8 cellular contexts compared by ENCODE assay signal in genomic region chr1:1678581-1679380, GRCh38. TPM values are rescaled to one million over a fixed set of nuclear protein-coding genes. Genes with fewer than 3 reads are reported as not detected.
DNase-seq lines count a peak whose midpoint lies in the region; ATAC-seq and TF ChIP-seq lines count a peak whose summit lies in the region.

No MANE protein-coding gene starts in this region.

- peak overlapping the region; percentile 96 for H3K27ac Mint-ChIP-seq in central memory CD8-positive, alpha-beta T cell (ENCODE audit: low read depth)
- H3K27ac Mint-ChIP-seq in natural killer cell, result peak overlapping the region; percentile 94 to 95

- no peak for ATAC-seq in central memory CD8-positive, alpha-beta T cell (replicated peaks; ENCODE audit: extremely low read depth, poor library complexity, severe bottlenecking)
- ATAC-seq in natural killer cell (peak; percentile 71 to 83 (median 75)), HG03135 (IDR thresholded peaks at IDR 0.05; ENCODE audit: unreplicated experiment) (no peak)

- H3K4me3 Mint-ChIP-seq in central memory CD8-positive, alpha-beta T cell, result peak overlapping the region; percentile 84
- peak overlapping the region; percentile 88 for H3K4me3 Mint-ChIP-seq in natural killer cell

- peaks cover 15% of the 10 kb centered on the region for H3K36me3 Mint-ChIP-seq in central memory CD8-positive, alpha-beta T cell (ENCODE audit: insufficient read depth)
- H3K36me3 Mint-ChIP-seq in natural killer cell, result no peaks in the 10 kb centered on the region

- no peaks in the 10 kb centered on the region for H3K27me3 Mint-ChIP-seq in central memory CD8-positive, alpha-beta T cell
- no peaks in the 10 kb centered on the region for H3K27me3 Mint-ChIP-seq in natural killer cell (ENCODE audit: low read depth in 2 of 2)

- no peak overlapping the region for H3K4me3 ChIP-seq in LNCaP clone FGC (ENCODE audit: low read depth, low read length)

- H3K9me3 Mint-ChIP-seq in central memory CD8-positive, alpha-beta T cell, result no peaks in the 10 kb centered on the region
- H3K9me3 Mint-ChIP-seq in natural killer cell, result no peaks in the 10 kb centered on the region

- DNase-seq in NCI-H2196 (lab: John Stamatoyannopoulos, UW; ENCODE audit: unreplicated experiment) (peak; percentile 22), NCI-H2196 treated with DMSO at 0.1 percent for 48 hours (lab: John Stamatoyannopoulos, UW; ENCODE audit: unreplicated experiment) (no peak), LNCaP clone FGC (ENCODE audit: low read depth) (peak; percentile 35), natural killer cell (peak; percentile 48), NCI-H1694 (lab: John Stamatoyannopoulos, UW) (no peak), EL (no peak)
- peak in 1 of 2 donors; percentile 33 for DNase-seq in central memory CD8-positive, alpha-beta T cell (ENCODE audit: low spot score in 2 of 2)

- peak; percentile 65 for TF ChIP-seq CTCF in LNCaP clone FGC (IDR thresholded peaks at IDR 0.05; ENCODE audit: control insufficient read depth, extremely low read depth, insufficient read depth)
- peak; percentile 59 for TF ChIP-seq CTCF in natural killer cell (IDR thresholded peaks at IDR 0.05)

- intact Hi-C loops in natural killer cell (cut with micrococcal nuclease), result loop anchor here (10.0 kb wide), 2 partner anchors 64 to 104 kb away; partner anchors contain the start of genes MIB2 and SSU72

- H3K4me1 Mint-ChIP-seq in central memory CD8-positive, alpha-beta T cell, result peaks cover 30% of the 10 kb centered on the region
- peaks cover 21 to 28% of the 10 kb centered on the region in 2 donors for H3K4me1 Mint-ChIP-seq in natural killer cell

RNA-seq across cellular contexts. Expression of gene SLC35E2B, which starts 13.8 kb away (rescaled TPM):
- 10 to 100 TPM; 57.6 to 79.9 (median 61.8) TPM for total RNA-seq in natural killer cell

RNA-seq across cellular contexts. Expression of gene CDK11B, which starts 20.0 kb away (rescaled TPM):
- 10 to 100 TPM; 49.6 to 65.9 (median 50.2) TPM for total RNA-seq in natural killer cell

RNA-seq across cellular contexts. Expression of gene CDK11A, which starts 45.4 kb away (rescaled TPM):
- total RNA-seq in natural killer cell, result 100 to 1,000 TPM; 191 to 242 (median 216) TPM

RNA-seq across cellular contexts. Expression of gene MMP23B, which starts 46.8 kb away (rescaled TPM):
- total RNA-seq in natural killer cell, result 100 to 1,000 TPM in 2 of 3 donors, 10 to 100 TPM in 1; 82.9 to 130 (median 126) TPM

Comparison
In these comparisons a context has a peak if more than half of its experiments do, and no peak if none do; other contexts are left out.
1. DNase-seq: peak in NCI-H2196 (single experiment), LNCaP clone FGC (single experiment) and natural killer cell (single experiment); none in NCI-H2196 treated with DMSO at 0.1 percent for 48 hours (single experiment), NCI-H1694 (single experiment) and EL (single experiment).
2. ATAC-seq: peak in natural killer cell (3 of 3); none in central memory CD8-positive, alpha-beta T cell (single experiment) and HG03135 (single experiment).